Comparison of ENCODE assay signal across 35 cellular contexts in the genomic region with DNA sequence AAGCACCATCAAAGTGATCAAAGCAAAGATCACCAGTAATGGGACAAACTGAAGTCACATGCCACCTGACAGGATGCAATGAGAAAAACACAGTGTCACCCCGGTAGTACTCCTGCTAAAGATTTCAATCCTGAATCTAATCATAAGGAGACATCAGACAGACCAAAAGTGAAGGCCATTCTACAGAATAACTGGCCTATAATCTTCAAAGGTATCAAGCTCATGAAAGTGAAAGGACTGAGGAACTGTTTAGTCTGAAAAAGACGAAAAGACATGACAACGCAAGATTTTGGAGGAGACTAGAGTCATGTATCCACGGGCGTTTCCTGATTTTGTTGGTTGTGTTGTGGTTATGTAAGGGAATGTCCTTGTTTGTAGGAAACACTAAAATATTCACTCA.
"Had no signal": no experiment of that assay in that cellular context is flagged by ENCODE, and none has a peak within 500 bp of the region (broad histone marks: within the 10 kb centered on the region; RNA-seq: fewer than 3 reads in every experiment).

No MANE protein-coding gene starts in this region.

- H3K27me3 ChIP-seq: brain microvascular endothelial cell, MG63 had no signal

- FAIRE-seq: RCC 7860 had no signal

- H2AFZ ChIP-seq: PC-9 had no signal

- ATAC-seq: activated CD8-positive, alpha-beta memory T cell treated with anti-CD3 and anti-CD28 coated beads, Interleukin-2, amount 10 ng/mL, durations not matched to agents 7 days and 5 days had no signal

- H3K27ac ChIP-seq: brain microvascular endothelial cell, PC-9, WERI-Rb-1 had no signal

- H3K4me2 ChIP-seq: PC-9 had no signal

- H3K4me3 ChIP-seq: MG63, PC-9 had no signal

- DNase-seq: activated CD4-positive, alpha-beta memory T cell treated with anti-CD3 and anti-CD28 coated beads, Interleukin-2, amount 10 ng/mL, durations not matched to agents 7 days and 5 days; activated CD4-positive, alpha-beta T cell treated with anti-CD3 and anti-CD28 coated beads for 1 hour; activated CD4-positive, alpha-beta T cell treated with anti-CD3 and anti-CD28 coated beads for 48 hours; activated CD4-positive, CD25-positive, alpha-beta regulatory T cell; activated CD8-positive, alpha-beta memory T cell treated with anti-CD3 and anti-CD28 coated beads for 24 hours; activated CD8-positive, alpha-beta memory T cell treated with anti-CD3 and anti-CD28 coated beads, Interleukin-2, amount 10 ng/mL, durations not matched to agents 7 days and 5 days; activated CD8-positive, alpha-beta memory T cell treated with anti-CD3 and anti-CD28 coated beads, Interleukin-2, amount 50 U/mL, for 48 hours; activated effector memory CD4-positive, alpha-beta T cell treated with Interleukin-2 at 50 U/mL for 16 hours; activated naive CD4-positive, alpha-beta T cell treated with anti-CD3 and anti-CD28 coated beads, Interleukin-2, amount 50 U/mL, for 16 hours; activated naive CD8-positive, alpha-beta T cell treated with anti-CD3 and anti-CD28 coated beads for 36 hours; activated T-cell treated with anti-CD3 and anti-CD28 coated beads, Interleukin-2, amount 50 U/mL, for 48 hours; amniotic stem cell; aorta; brain microvascular endothelial cell; central memory CD4-positive, alpha-beta T cell; Kasumi-1; KG1; MG63; NCI-H1048; NCI-H1105 treated with DMSO at 0.1 percent for 48 hours; NCI-H1436; NCI-H1694; NCI-H1930; NCI-H2081 treated with DMSO at 0.1 percent for 48 hours; NCI-H345; NCI-H524 treated with DMSO at 0.1 percent for 48 hours; NCI-H748 treated with DMSO at 0.1 percent for 48 hours; NK-92 treated with Interleukin-12 subunit alpha and Interleukin-12 subunit beta, amount 100 ng/mL, for 24 hours; PC-9; Right ventricle myocardium superior; SW 1271; T-helper 1 cell; T1000; WERI-Rb-1 had no signal

- H3K36me3 ChIP-seq: brain microvascular endothelial cell, MG63, WERI-Rb-1 had no signal

- H3K9me3 ChIP-seq: MG63 had no signal
